Comparison of ENCODE assay signal across 34 cellular contexts in the genomic region with DNA sequence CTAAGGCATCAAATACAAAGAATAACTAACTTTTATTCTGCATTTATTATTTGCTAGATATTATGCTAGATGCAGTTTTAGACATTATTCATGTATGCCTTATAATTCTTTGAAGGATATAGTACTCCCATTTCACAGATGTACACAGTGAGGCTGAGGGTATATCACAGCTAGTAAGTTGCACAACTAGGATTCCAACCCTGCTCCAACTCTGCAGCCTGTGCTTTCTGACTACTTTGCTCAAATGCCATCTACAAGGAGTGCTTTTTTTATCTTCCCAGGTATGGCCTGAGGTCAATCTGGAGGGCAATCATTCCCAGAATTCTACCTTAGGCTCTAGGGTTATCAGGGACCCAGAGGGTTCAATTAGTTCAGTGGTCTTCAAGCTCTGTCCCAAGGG.
"Had no signal": no experiment of that assay in that cellular context is flagged by ENCODE, and none has a peak within 500 bp of the region (broad histone marks: within the 10 kb centered on the region; RNA-seq: fewer than 3 reads in every experiment).

No MANE protein-coding gene starts in this region.

- H3K4me1 Mint-ChIP-seq: activated CD4-positive, alpha-beta T cell treated with anti-CD3 and anti-CD28 coated beads, Interleukin-2, amount 10 ng/mL, durations not matched to agents 24 days and 14 days; activated naive CD8-positive, alpha-beta T cell treated with anti-CD3 and anti-CD28 coated beads, Interleukin-2, amount 10 ng/mL, durations not matched to agents 7 days and 5 days; activated T-helper 17 cell treated with anti-CD3 and anti-CD28 coated beads, Interleukin-2, amount 50 U/mL, for 72 hours; T-cell had no signal

- H3K9me3 ChIP-seq: adrenal gland, body of pancreas, Peyer's patch, SJSA1, SK-N-SH had no signal

- DNase-seq: activated CD4-positive, alpha-beta T cell treated with anti-CD3 and anti-CD28 coated beads, Interleukin-2, amount 10 ng/mL, durations not matched to agents 24 days and 14 days; activated CD4-positive, alpha-beta T cell treated with anti-CD3 and anti-CD28 coated beads, Interleukin-2, amount 50 U/mL, for 4 hours; activated CD8-positive, alpha-beta memory T cell treated with anti-CD3 and anti-CD28 coated beads, Interleukin-2, amount 50 U/mL, for 4 hours; activated CD8-positive, alpha-beta T cell treated with anti-CD3 and anti-CD28 coated beads for 36 hours; activated effector memory CD4-positive, alpha-beta T cell treated with anti-CD3 and anti-CD28 coated beads, Interleukin-2, amount 50 U/mL, for 16 hours; activated naive CD4-positive, alpha-beta T cell; activated naive CD4-positive, alpha-beta T cell treated with anti-CD3 and anti-CD28 coated beads, Interleukin-2, amount 50 U/mL, for 16 hours; activated naive CD8-positive, alpha-beta T cell treated with anti-CD3 and anti-CD28 coated beads, Interleukin-2, amount 10 ng/mL, durations not matched to agents 7 days and 5 days; activated T-cell treated with anti-CD3 and anti-CD28 coated beads for 4 hours; activated T-cell treated with anti-CD3 and anti-CD28 coated beads, Interleukin-2, amount 50 U/mL, for 72 hours; adrenal gland; body of pancreas; caudate nucleus; Kasumi-1; KG1; MM.1S; MV-4-11; NCI-H1092; NCI-H1436 treated with DMSO at 0.1 percent for 48 hours; NCI-H1694 treated with DMSO at 0.1 percent for 48 hours; NCI-H2029; NCI-H345; NCI-H524 treated with DMSO at 0.1 percent for 48 hours; Peyer's patch; RPMI8226; SHP77 treated with DMSO at 0.1 percent for 48 hours; SK-N-SH; T-cell; T1000; WERI-Rb-1 had no signal

- H3K27ac Mint-ChIP-seq: activated CD4-positive, alpha-beta T cell treated with anti-CD3 and anti-CD28 coated beads, Interleukin-2, amount 10 ng/mL, durations not matched to agents 24 days and 14 days; activated CD8-positive, alpha-beta T cell treated with anti-CD3 and anti-CD28 coated beads for 36 hours; activated naive CD8-positive, alpha-beta T cell treated with anti-CD3 and anti-CD28 coated beads, Interleukin-2, amount 10 ng/mL, durations not matched to agents 7 days and 5 days; activated T-cell treated with anti-CD3 and anti-CD28 coated beads, Interleukin-2, amount 50 U/mL, for 72 hours; T-cell had no signal

- FAIRE-seq: astrocyte, bronchial epithelial cell had no signal

- H3K9ac ChIP-seq: SK-N-SH had no signal

- H3K4me3 Mint-ChIP-seq: activated CD4-positive, alpha-beta T cell treated with anti-CD3 and anti-CD28 coated beads, Interleukin-2, amount 10 ng/mL, durations not matched to agents 24 days and 14 days; activated CD8-positive, alpha-beta T cell treated with anti-CD3 and anti-CD28 coated beads for 36 hours; activated naive CD8-positive, alpha-beta T cell treated with anti-CD3 and anti-CD28 coated beads, Interleukin-2, amount 10 ng/mL, durations not matched to agents 7 days and 5 days; activated T-cell treated with anti-CD3 and anti-CD28 coated beads, Interleukin-2, amount 50 U/mL, for 72 hours; activated T-helper 17 cell treated with anti-CD3 and anti-CD28 coated beads, Interleukin-2, amount 50 U/mL, for 72 hours; T-cell had no signal

- ATAC-seq: activated CD8-positive, alpha-beta T cell treated with anti-CD3 and anti-CD28 coated beads for 36 hours; activated T-cell treated with anti-CD3 and anti-CD28 coated beads, Interleukin-2, amount 50 U/mL, for 72 hours; activated T-helper 17 cell treated with anti-CD3 and anti-CD28 coated beads, Interleukin-2, amount 50 U/mL, for 72 hours; body of pancreas; T-cell had no signal

- H3K27ac ChIP-seq: adrenal gland, body of pancreas, Peyer's patch, SJSA1, WERI-Rb-1 had no signal

- H3K4me1 ChIP-seq: adrenal gland, body of pancreas, Peyer's patch, SJSA1 had no signal

- H3K27me3 ChIP-seq: adrenal gland, body of pancreas, Peyer's patch, SJSA1 had no signal

- H3K4me3 ChIP-seq: adrenal gland, body of pancreas, Peyer's patch, SJSA1 had no signal

- H3K9me3 Mint-ChIP-seq: activated CD8-positive, alpha-beta T cell treated with anti-CD3 and anti-CD28 coated beads for 36 hours; activated naive CD8-positive, alpha-beta T cell treated with anti-CD3 and anti-CD28 coated beads, Interleukin-2, amount 10 ng/mL, durations not matched to agents 7 days and 5 days; activated T-cell treated with anti-CD3 and anti-CD28 coated beads, Interleukin-2, amount 50 U/mL, for 72 hours; activated T-helper 17 cell treated with anti-CD3 and anti-CD28 coated beads, Interleukin-2, amount 50 U/mL, for 72 hours had no signal

- H3K27me3 Mint-ChIP-seq: activated CD4-positive, alpha-beta T cell treated with anti-CD3 and anti-CD28 coated beads, Interleukin-2, amount 10 ng/mL, durations not matched to agents 24 days and 14 days; activated CD8-positive, alpha-beta T cell treated with anti-CD3 and anti-CD28 coated beads for 36 hours; activated naive CD8-positive, alpha-beta T cell treated with anti-CD3 and anti-CD28 coated beads, Interleukin-2, amount 10 ng/mL, durations not matched to agents 7 days and 5 days; activated T-helper 17 cell treated with anti-CD3 and anti-CD28 coated beads, Interleukin-2, amount 50 U/mL, for 72 hours; T-cell had no signal

- H3K4me2 ChIP-seq: SK-N-SH had no signal
